Comparison of ENCODE assay signal across 2 cellular contexts in the genomic region with DNA sequence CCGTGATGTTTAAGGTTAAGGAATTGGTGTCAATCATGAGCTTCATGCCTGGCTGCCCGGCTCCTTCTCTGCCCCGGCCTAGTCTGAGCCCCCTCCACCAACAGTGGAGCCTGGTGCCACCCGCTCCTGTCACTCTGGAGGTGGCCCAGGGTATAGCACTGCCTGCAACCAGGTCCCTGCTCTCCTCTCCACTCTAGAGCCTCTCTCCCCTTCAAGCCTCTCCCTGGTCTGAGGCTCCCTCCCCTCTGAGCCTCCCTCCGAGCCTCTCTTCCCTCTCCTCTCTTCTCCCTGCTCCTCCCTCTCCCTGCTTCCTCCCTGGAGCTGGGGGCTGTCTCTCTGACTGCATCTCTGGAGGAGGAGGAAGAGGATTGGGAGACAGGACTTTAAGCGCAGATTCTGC.
TF ChIP-seq lines count a peak whose summit lies in the region.

No MANE protein-coding gene starts in this region.

TF ChIP-seq in HCT116, 20 proteins besides CTCF, POLR2A, EP300 and RAD21:
- TF ChIP-seq, protein P1, sequence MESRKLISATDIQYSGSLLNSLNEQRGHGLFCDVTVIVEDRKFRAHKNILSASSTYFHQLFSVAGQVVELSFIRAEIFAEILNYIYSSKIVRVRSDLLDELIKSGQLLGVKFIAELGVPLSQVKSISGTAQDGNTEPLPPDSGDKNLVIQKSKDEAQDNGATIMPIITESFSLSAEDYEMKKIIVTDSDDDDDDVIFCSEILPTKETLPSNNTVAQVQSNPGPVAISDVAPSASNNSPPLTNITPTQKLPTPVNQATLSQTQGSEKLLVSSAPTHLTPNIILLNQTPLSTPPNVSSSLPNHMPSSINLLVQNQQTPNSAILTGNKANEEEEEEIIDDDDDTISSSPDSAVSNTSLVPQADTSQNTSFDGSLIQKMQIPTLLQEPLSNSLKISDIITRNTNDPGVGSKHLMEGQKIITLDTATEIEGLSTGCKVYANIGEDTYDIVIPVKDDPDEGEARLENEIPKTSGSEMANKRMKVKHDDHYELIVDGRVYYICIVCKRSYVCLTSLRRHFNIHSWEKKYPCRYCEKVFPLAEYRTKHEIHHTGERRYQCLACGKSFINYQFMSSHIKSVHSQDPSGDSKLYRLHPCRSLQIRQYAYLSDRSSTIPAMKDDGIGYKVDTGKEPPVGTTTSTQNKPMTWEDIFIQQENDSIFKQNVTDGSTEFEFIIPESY (IDR thresholded peaks at IDR 0.05; ENCODE audit: extremely low read depth, insufficient replicate concordance, low read length) = no peak

TF ChIP-seq in WTC11, 78 proteins besides CTCF, POLR2A, EP300 and RAD21:
- TF ChIP-seq JUN (CRISPR knock-in tag; IDR thresholded peaks at IDR 0.05) (no peak), NFYB (CRISPR knock-in tag; conservative IDR thresholded peaks at IDR 0.05; ENCODE audit: low read depth) (no peak), GABPB1 (CRISPR knock-in tag; IDR thresholded peaks at IDR 0.05) (no peak), ZNF121 (CRISPR knock-in tag; IDR thresholded peaks at IDR 0.05) (no peak), AFF4 (CRISPR knock-in tag; IDR thresholded peaks at IDR 0.05; ENCODE audit: borderline replicate concordance) (no peak), FOXP4 (CRISPR knock-in tag; IDR thresholded peaks at IDR 0.05) (no peak), ETV6 (CRISPR knock-in tag; IDR thresholded peaks at IDR 0.05) (no peak), ZMAT4 (CRISPR knock-in tag; IDR thresholded peaks at IDR 0.05) (no peak), TEAD4 (CRISPR knock-in tag; IDR thresholded peaks at IDR 0.05) (no peak), ATF1 (CRISPR knock-in tag; IDR thresholded peaks at IDR 0.05) (no peak)
- TF ChIP-seq, protein P2, sequence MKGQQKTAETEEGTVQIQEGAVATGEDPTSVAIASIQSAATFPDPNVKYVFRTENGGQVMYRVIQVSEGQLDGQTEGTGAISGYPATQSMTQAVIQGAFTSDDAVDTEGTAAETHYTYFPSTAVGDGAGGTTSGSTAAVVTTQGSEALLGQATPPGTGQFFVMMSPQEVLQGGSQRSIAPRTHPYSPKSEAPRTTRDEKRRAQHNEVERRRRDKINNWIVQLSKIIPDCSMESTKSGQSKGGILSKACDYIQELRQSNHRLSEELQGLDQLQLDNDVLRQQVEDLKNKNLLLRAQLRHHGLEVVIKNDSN (CRISPR knock-in tag; IDR thresholded peaks at IDR 0.05) = no peak
